10 cellular contexts compared by ENCODE assay signal in the genomic region with DNA sequence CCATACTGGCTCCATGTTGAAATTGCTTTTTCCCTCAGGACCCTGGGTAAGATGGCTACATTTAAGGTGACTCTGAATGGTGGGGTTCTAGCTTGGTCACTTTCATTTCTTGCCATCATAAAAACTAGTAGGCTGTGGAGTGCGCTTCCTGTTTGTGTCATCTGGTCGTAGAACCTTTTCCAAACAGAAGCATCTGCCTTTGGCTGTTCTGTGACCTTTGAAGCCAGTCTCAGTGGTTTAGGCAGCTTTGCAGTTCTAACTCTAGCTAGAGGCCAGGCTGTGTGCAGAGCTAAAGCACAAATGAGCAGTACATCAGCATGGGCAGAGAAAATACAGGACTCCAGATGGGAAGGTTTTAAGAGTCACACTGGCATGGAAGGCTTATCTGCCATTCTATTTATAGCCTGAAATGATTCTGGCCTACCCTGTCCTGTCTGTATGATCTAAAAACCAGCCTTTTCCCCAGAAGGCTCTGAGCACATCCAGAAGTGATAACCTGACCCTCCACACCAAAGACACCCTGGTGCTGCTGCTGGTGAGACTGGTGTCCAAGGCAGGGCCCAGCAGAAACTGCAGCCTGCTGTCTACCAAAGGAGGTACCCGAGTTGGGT. TPM values are rescaled to one million over a fixed set of nuclear protein-coding genes. Genes with fewer than 3 reads are reported as not detected.
DNase-seq lines count a peak whose midpoint lies in the region; ATAC-seq and TF ChIP-seq lines count a peak whose summit lies in the region.
"Had no signal": no experiment of that assay in that cellular context is flagged by ENCODE, and none has a peak within 500 bp of the region (broad histone marks: within the 10 kb centered on the region; RNA-seq: fewer than 3 reads in every experiment).

No MANE protein-coding gene starts in this region.

- peak overlapping the region; percentile 81 for H3K27ac Mint-ChIP-seq in activated CD4-positive, alpha-beta memory T cell treated with anti-CD3 and anti-CD28 coated beads for 36 hours

- no peak overlapping the region for H3K23ac ChIP-seq in mesenchymal stem cell (ENCODE audit: low read length in 2 of 2)

- TF ChIP-seq POLR2A in heart left ventricle (IDR thresholded peaks at IDR 0.05), result no peak

- peak in 3 of 4 donors; percentile 22 to 47 (median 35) for ATAC-seq in heart left ventricle
- no peak for ATAC-seq in HG02610 (IDR thresholded peaks at IDR 0.05; ENCODE audit: unreplicated experiment)

- no peak overlapping the region for H4K91ac ChIP-seq in mesenchymal stem cell (ENCODE audit: low read length)

- H2BK15ac ChIP-seq in mesenchymal stem cell (ENCODE audit: low read depth, poor library complexity, severe bottlenecking), result no peak overlapping the region

- H4K8ac ChIP-seq in mesenchymal stem cell (ENCODE audit: low read length), result peak overlapping the region; percentile 31

- H3K79me1 ChIP-seq in mesenchymal stem cell (replicated peaks; ENCODE audit: low read length, poor library complexity, severe bottlenecking), result peaks cover 4% of the 10 kb centered on the region

- H3K27ac ChIP-seq in heart left ventricle (peak overlapping the region in 10 of 12 donors; percentile 0 to 59 (median 10)), mesenchymal stem cell (ENCODE audit: low read length, poor library complexity, severe bottlenecking) (no peak overlapping the region), brain microvascular endothelial cell (no peak overlapping the region)

- H3K27me3 Mint-ChIP-seq in activated CD4-positive, alpha-beta memory T cell treated with anti-CD3 and anti-CD28 coated beads for 36 hours, result no peaks in the 10 kb centered on the region
- H3K27me3 Mint-ChIP-seq: central memory CD8-positive, alpha-beta T cell had no signal

- H3K18ac ChIP-seq in mesenchymal stem cell (ENCODE audit: low read depth in 1 of 2, low read length in 2 of 2), result no peak overlapping the region

- peaks cover 6% of the 10 kb centered on the region for H3K36me3 Mint-ChIP-seq in activated CD4-positive, alpha-beta memory T cell treated with anti-CD3 and anti-CD28 coated beads for 36 hours

- CTCF ChIA-PET in activated CD4-positive, alpha-beta memory T cell treated with anti-CD3 and anti-CD28 coated beads for 36 hours (lab: Charles Lee), result interaction anchor here (0.9 to 2.8 kb wide), 8 partner anchors 10 to 274 kb away, joined by 3 to 28 read pairs (median 4); a partner anchor contains a TSS

- no peaks in the 10 kb centered on the region for H3K9me3 Mint-ChIP-seq in activated CD4-positive, alpha-beta memory T cell treated with anti-CD3 and anti-CD28 coated beads for 36 hours
- H3K9me3 Mint-ChIP-seq: central memory CD8-positive, alpha-beta T cell had no signal

- TF ChIP-seq CTCF in heart left ventricle (IDR thresholded peaks at IDR 0.05), result no peak
- no peak for TF ChIP-seq CTCF in brain microvascular endothelial cell (IDR thresholded peaks at IDR 0.05; ENCODE audit: low read depth, low read length, missing control alignments)

- H3K4me3 Mint-ChIP-seq in activated CD4-positive, alpha-beta memory T cell treated with anti-CD3 and anti-CD28 coated beads for 36 hours, result no peak overlapping the region
- H3K4me3 Mint-ChIP-seq: central memory CD8-positive, alpha-beta T cell had no signal

- no peaks in the 10 kb centered on the region for H3K9me3 ChIP-seq in heart left ventricle
- H3K9me3 ChIP-seq in mesenchymal stem cell (ENCODE audit: control insufficient read depth, low read length), result no peaks in the 10 kb centered on the region

- H2AFZ ChIP-seq in mesenchymal stem cell (ENCODE audit: low read depth, low read length), result no peak overlapping the region

- H3K36me3 ChIP-seq in heart left ventricle, result peaks cover 0 to 43% (median 15%) of the 10 kb centered on the region in 9 donors
- peaks cover 8 to 26% of the 10 kb centered on the region in 2 experiments for H3K36me3 ChIP-seq in mesenchymal stem cell (ENCODE audit: control insufficient read depth in 1 of 2, insufficient read depth in 2 of 2, low read depth in 1 of 2, low read length in 2 of 2)
- no peaks in the 10 kb centered on the region for H3K36me3 ChIP-seq in brain microvascular endothelial cell (replicated peaks)

- no peak overlapping the region for H2BK5ac ChIP-seq in mesenchymal stem cell (ENCODE audit: low read depth, low read length, poor library complexity, severe bottlenecking)

- no peak overlapping the region for H2BK12ac ChIP-seq in mesenchymal stem cell (ENCODE audit: low read length in 2 of 2)

- peaks cover 0 to 27% (median 15%) of the 10 kb centered on the region in 12 donors for H3K4me1 ChIP-seq in heart left ventricle
- H3K4me1 ChIP-seq in mesenchymal stem cell (ENCODE audit: control insufficient read depth, insufficient read depth, low read depth, low read length), result peaks cover 3% of the 10 kb centered on the region

- in situ Hi-C loops in brain microvascular endothelial cell (cut with HindIII; ENCODE audit: low pct_ligation_motif_present, low sequenced_read_pairs), result no loop called here

- no peak overlapping the region for H2BK120ac ChIP-seq in mesenchymal stem cell (ENCODE audit: low read depth, low read length)

- no peaks in the 10 kb centered on the region for H3K27me3 ChIP-seq in heart left ventricle
- H3K27me3 ChIP-seq in mesenchymal stem cell (ENCODE audit: control insufficient read depth in 1 of 2, insufficient read depth in 1 of 2, low read length in 2 of 2), result no peaks in the 10 kb centered on the region
- no peaks in the 10 kb centered on the region for H3K27me3 ChIP-seq in brain microvascular endothelial cell (replicated peaks)

- H2AK5ac ChIP-seq in mesenchymal stem cell (ENCODE audit: low read length, severe bottlenecking), result no peak overlapping the region

- POLR2A ChIA-PET in activated CD4-positive, alpha-beta memory T cell treated with anti-CD3 and anti-CD28 coated beads for 36 hours (lab: Charles Lee), result interaction anchor here (0.6 kb wide), 1 partner anchor 238 kb away, joined by 3 read pairs; no protein-coding TSS in a partner anchor

- peaks cover 32% of the 10 kb centered on the region for H3K4me1 Mint-ChIP-seq in activated CD4-positive, alpha-beta memory T cell treated with anti-CD3 and anti-CD28 coated beads for 36 hours (ENCODE audit: low read depth)

- WGBS in heart left ventricle, 4 donors, result 48 to 62% (median 52%) methylated on average over 3 of the region's 3 CpGs
- WGBS in mesenchymal stem cell, result 61% methylated on average over 3 of the region's 3 CpGs

- no peak overlapping the region for H3K14ac ChIP-seq in mesenchymal stem cell (ENCODE audit: low read length in 2 of 2)

- DNase-seq in heart left ventricle, result peak in 1 of 5 donors; percentile 22
- DNase-seq in cardiac septum (ENCODE audit: low spot score), result no peak
- peak; percentile 48 for DNase-seq in activated CD4-positive, alpha-beta memory T cell treated with anti-CD3 and anti-CD28 coated beads for 36 hours
- DNase-seq in mesenchymal stem cell, result peak; percentile 38
- DNase-seq in D341Med (ENCODE audit: low spot score), result no peak
- no peak for DNase-seq in brain microvascular endothelial cell
- DNase-seq in foreskin melanocyte, result no peak
- DNase-seq: activated CD4-positive, alpha-beta T cell treated with anti-CD3 and anti-CD28 coated beads for 48 hours had no signal

- no peak overlapping the region for H3K9ac ChIP-seq in mesenchymal stem cell (ENCODE audit: low read length)

- intact Hi-C loops in heart left ventricle (cut with DNase I), result loop anchor here in 8 of 10 donors (2.0 to 10.0 kb wide), 10 partner anchors 132 to 422 kb away; a partner anchor contains a TSS
- intact Hi-C loops in cardiac septum (cut with DNase I), result no loop called here
- intact Hi-C loops in activated CD4-positive, alpha-beta memory T cell treated with anti-CD3 and anti-CD28 coated beads for 36 hours (cut with micrococcal nuclease), result loop anchor here (5.0 kb wide), 1 partner anchor 50 kb away; no protein-coding TSS in a partner anchor

- H3K4me2 ChIP-seq in mesenchymal stem cell (ENCODE audit: low read length, poor library complexity, severe bottlenecking), result no peak overlapping the region

- H3K4me3 ChIP-seq in heart left ventricle, result no peak overlapping the region
- no peak overlapping the region for H3K4me3 ChIP-seq in mesenchymal stem cell (ENCODE audit: insufficient read depth in 1 of 2, low read depth in 1 of 2, low read length in 2 of 2)
- H3K4me3 ChIP-seq in brain microvascular endothelial cell (ENCODE audit: low read depth, low read length), result no peak overlapping the region

- no peak overlapping the region for H3K4ac ChIP-seq in mesenchymal stem cell (ENCODE audit: low read depth in 1 of 2, low read length in 2 of 2)

RNA-seq across cellular contexts. Expression of a gene that starts 8.6 kb away (rescaled TPM):
- total RNA-seq in heart left ventricle (1 to 10 TPM in 2 of 9 donors, under 1 TPM in 6, not detected in 1; 0.15 to 1.9 (median 0.63) TPM), cardiac septum (not detected)
- polyA plus RNA-seq in heart left ventricle, result under 1 TPM; 0.30 to 0.33 TPM
- under 1 TPM; 0.27 to 0.59 TPM for total RNA-seq in activated CD4-positive, alpha-beta memory T cell treated with anti-CD3 and anti-CD28 coated beads for 36 hours
- polyA plus RNA-seq in mesenchymal stem cell (2013, experiment 1 of 2), result 0.04 TPM
- polyA plus RNA-seq in mesenchymal stem cell (2013, experiment 2 of 2), result 0.03 TPM

RNA-seq across cellular contexts. Expression of a gene that starts 17.9 kb away (rescaled TPM):
- total RNA-seq in heart left ventricle, result 10 to 100 TPM; 27.3 to 68.0 (median 45.4) TPM
- 10 to 100 TPM; 25.8 to 66.6 TPM for polyA plus RNA-seq in heart left ventricle
- total RNA-seq in cardiac septum, result 46.7 TPM
- total RNA-seq in activated CD4-positive, alpha-beta memory T cell treated with anti-CD3 and anti-CD28 coated beads for 36 hours, result 1 to 10 TPM; 8.0 to 8.7 TPM
- polyA plus RNA-seq in mesenchymal stem cell (2013, experiment 1 of 2), result 26.1 TPM
- 25.9 TPM for polyA plus RNA-seq in mesenchymal stem cell (2013, experiment 2 of 2)

RNA-seq across cellular contexts. Expression of a gene that starts 37.0 kb away (rescaled TPM):
- 10 to 100 TPM; 32.7 to 76.0 (median 45.1) TPM for total RNA-seq in heart left ventricle
- polyA plus RNA-seq in heart left ventricle, result 10 to 100 TPM; 45.6 to 50.5 TPM
- total RNA-seq in cardiac septum, result 42.4 TPM
- 10 to 100 TPM; 62.8 to 63.8 TPM for total RNA-seq in activated CD4-positive, alpha-beta memory T cell treated with anti-CD3 and anti-CD28 coated beads for 36 hours
- 27.0 TPM for polyA plus RNA-seq in mesenchymal stem cell (2013, experiment 1 of 2)
- 34.1 TPM for polyA plus RNA-seq in mesenchymal stem cell (2013, experiment 2 of 2)

Comparison
In these comparisons a context has a peak if more than half of its experiments do, and no peak if none do; other contexts are left out.
1. DNase-seq: peak in activated CD4-positive, alpha-beta memory T cell treated with anti-CD3 and anti-CD28 coated beads for 36 hours (single experiment) and mesenchymal stem cell (single experiment); none in cardiac septum (single experiment), D341Med (single experiment), brain microvascular endothelial cell (single experiment) and foreskin melanocyte (single experiment).
2. H3K27ac ChIP-seq: peak in heart left ventricle (10 of 12); none in mesenchymal stem cell (single experiment) and brain microvascular endothelial cell (single experiment).